ENCODE assay signal across 8 cellular contexts in the genomic region with DNA sequence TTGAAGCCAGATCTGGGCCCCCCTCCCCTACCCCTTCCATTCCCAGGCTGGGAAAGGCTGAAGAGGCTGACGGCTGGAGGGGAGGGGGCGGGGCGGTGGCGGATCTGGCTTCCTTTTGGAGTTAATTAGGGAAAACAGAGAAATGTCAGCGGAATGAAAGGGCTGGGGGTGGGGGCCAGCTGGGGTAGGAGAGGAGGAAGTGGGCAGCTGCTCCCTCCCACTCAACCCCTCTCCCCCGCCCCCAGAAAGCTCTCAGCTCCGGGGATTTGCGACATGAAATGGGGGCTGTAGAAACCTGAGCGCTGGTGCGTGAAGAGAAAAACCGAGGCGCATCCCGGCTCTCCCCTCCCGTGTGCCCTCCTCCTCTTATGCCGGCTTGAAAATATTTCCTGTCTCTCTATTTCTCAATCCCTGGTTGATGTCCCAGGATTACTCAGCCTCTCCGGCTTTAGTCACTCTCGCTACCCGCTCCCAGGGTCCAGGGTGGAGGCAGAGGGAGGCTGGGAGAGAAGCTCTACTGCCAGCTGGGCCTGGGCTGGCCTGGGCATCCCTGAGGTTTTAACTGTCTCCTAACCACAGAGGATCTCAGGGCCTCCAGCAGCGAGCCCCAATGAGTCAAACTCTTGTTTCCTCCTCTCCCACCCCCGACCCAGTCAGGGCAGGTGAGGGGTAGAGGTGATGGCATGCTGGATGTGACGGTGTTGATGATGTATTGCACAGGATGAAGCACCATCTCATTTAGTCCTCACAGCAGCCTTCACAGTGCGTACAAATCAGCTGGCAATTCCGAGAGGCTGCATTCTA. TPM values are rescaled to one million over a fixed set of nuclear protein-coding genes. Genes with fewer than 3 reads are reported as not detected.
DNase-seq lines count a peak whose midpoint lies in the region; ATAC-seq and TF ChIP-seq lines count a peak whose summit lies in the region.

No MANE protein-coding gene starts in this region.

- H3K9me3 ChIP-seq in OCI-LY1 (ENCODE audit: low read length) (no peaks in the 10 kb centered on the region), ectodermal cell (ENCODE audit: control insufficient read depth, low read length) (no peaks in the 10 kb centered on the region), mucosa of descending colon (no peaks in the 10 kb centered on the region)

- H3K36me3 Mint-ChIP-seq in activated naive CD8-positive, alpha-beta T cell, result no peaks in the 10 kb centered on the region
- H3K36me3 Mint-ChIP-seq in activated naive CD8-positive, alpha-beta T cell treated with anti-CD3 and anti-CD28 coated beads, Interleukin-2, amount 50 U/mL, for 24 hours (ENCODE audit: low read depth), result peaks cover 7% of the 10 kb centered on the region

- no peaks in the 10 kb centered on the region for H3K9me3 Mint-ChIP-seq in activated naive CD8-positive, alpha-beta T cell (ENCODE audit: low read depth)
- H3K9me3 Mint-ChIP-seq in activated naive CD8-positive, alpha-beta T cell treated with anti-CD3 and anti-CD28 coated beads, Interleukin-2, amount 50 U/mL, for 24 hours, result no peaks in the 10 kb centered on the region

- WGBS in ectodermal cell, 2 experiments, result 16% methylated on average over 17 to 21 of the region's 23 CpGs

- H3K4me3 Mint-ChIP-seq in activated naive CD8-positive, alpha-beta T cell, result peak overlapping the region; percentile 35
- no peak overlapping the region for H3K4me3 Mint-ChIP-seq in activated naive CD8-positive, alpha-beta T cell treated with anti-CD3 and anti-CD28 coated beads, Interleukin-2, amount 50 U/mL, for 24 hours

- DNase-seq in activated naive CD8-positive, alpha-beta T cell treated with anti-CD3 and anti-CD28 coated beads, Interleukin-2, amount 50 U/mL, for 24 hours, result no peak
- peak in 2 of 3 donors; percentile 24 to 64 for DNase-seq in mucosa of descending colon
- DNase-seq in DMS114 treated with DMSO at 0.1 percent for 48 hours (lab: John Stamatoyannopoulos, UW; ENCODE audit: unreplicated experiment), result no peak

- no peak overlapping the region for H2AFZ ChIP-seq in OCI-LY1 (ENCODE audit: low read length)

- no peaks in the 10 kb centered on the region for H3K27me3 ChIP-seq in OCI-LY1 (ENCODE audit: insufficient read depth, low read length)
- no peaks in the 10 kb centered on the region for H3K27me3 ChIP-seq in ectodermal cell (ENCODE audit: control insufficient read depth, insufficient read depth, low read length, poor library complexity, severe bottlenecking)

- no peaks in the 10 kb centered on the region for H3K27me3 Mint-ChIP-seq in activated naive CD8-positive, alpha-beta T cell
- H3K27me3 Mint-ChIP-seq in activated naive CD8-positive, alpha-beta T cell treated with anti-CD3 and anti-CD28 coated beads, Interleukin-2, amount 50 U/mL, for 24 hours, result peaks cover 5% of the 10 kb centered on the region

- no peaks in the 10 kb centered on the region for H3F3A ChIP-seq in OCI-LY1 (ENCODE audit: insufficient read depth, low read length)

- H4K20me1 ChIP-seq in OCI-LY1 (ENCODE audit: insufficient read depth, low read length), result no peaks in the 10 kb centered on the region

- H3K36me3 ChIP-seq in OCI-LY1 (ENCODE audit: insufficient read depth, low read length) (no peaks in the 10 kb centered on the region), ectodermal cell (ENCODE audit: control insufficient read depth, insufficient read depth, low read length) (peaks cover 35% of the 10 kb centered on the region), mucosa of descending colon (ENCODE audit: low read depth) (no peaks in the 10 kb centered on the region)

- H3K9ac ChIP-seq in OCI-LY1 (ENCODE audit: low read length), result peak overlapping the region; percentile 58; the same call in 1 of the 2 replicates

- peak overlapping the region; percentile 56 for H3K4me3 ChIP-seq in OCI-LY1 (ENCODE audit: low read depth, low read length, poor library complexity, severe bottlenecking)
- peak overlapping the region; percentile 1 for H3K4me3 ChIP-seq in ectodermal cell (ENCODE audit: insufficient read depth, low read depth, low read length)
- no peak overlapping the region for H3K4me3 ChIP-seq in mucosa of descending colon

- no peak for TF ChIP-seq CTCF in OCI-LY1 (IDR thresholded peaks at IDR 0.05; ENCODE audit: low read length)
- TF ChIP-seq CTCF in mucosa of descending colon (IDR thresholded peaks at IDR 0.05), result no peak

- intact Hi-C loops in mucosa of descending colon (cut with DNase I, micrococcal nuclease), result no loop called here

- peaks cover 84% of the 10 kb centered on the region for H3K4me1 ChIP-seq in OCI-LY1 (ENCODE audit: insufficient read depth, low read length, severe bottlenecking)
- H3K4me1 ChIP-seq in ectodermal cell (ENCODE audit: control insufficient read depth, insufficient read depth, low read length), result peaks cover 37% of the 10 kb centered on the region
- H3K4me1 ChIP-seq in mucosa of descending colon (ENCODE audit: low read depth), result peaks cover 9% of the 10 kb centered on the region

- no peak overlapping the region for H3K27ac Mint-ChIP-seq in activated naive CD8-positive, alpha-beta T cell
- no peak overlapping the region for H3K27ac Mint-ChIP-seq in activated naive CD8-positive, alpha-beta T cell treated with anti-CD3 and anti-CD28 coated beads, Interleukin-2, amount 50 U/mL, for 24 hours

- H3K27ac ChIP-seq in OCI-LY1 (ENCODE audit: low read depth, low read length, poor library complexity, severe bottlenecking) (peak overlapping the region; percentile 90), ectodermal cell (ENCODE audit: insufficient read depth, low read depth, low read length, poor library complexity, severe bottlenecking) (peak overlapping the region; percentile 80)

- no peaks in the 10 kb centered on the region for H3K9me2 ChIP-seq in OCI-LY1 (ENCODE audit: low read depth, low read length)

- H3K4me1 Mint-ChIP-seq in activated naive CD8-positive, alpha-beta T cell (ENCODE audit: low read depth), result peaks cover 18% of the 10 kb centered on the region
- H3K4me1 Mint-ChIP-seq in activated naive CD8-positive, alpha-beta T cell treated with anti-CD3 and anti-CD28 coated beads, Interleukin-2, amount 50 U/mL, for 24 hours, result peaks cover 31% of the 10 kb centered on the region

- ATAC-seq in activated naive CD8-positive, alpha-beta T cell treated with anti-CD3 and anti-CD28 coated beads, Interleukin-2, amount 50 U/mL, for 24 hours, result no peak
- ATAC-seq in mucosa of descending colon, result peak; percentile 13
- no peak for ATAC-seq in HG03159 (IDR thresholded peaks at IDR 0.05; ENCODE audit: unreplicated experiment)
- no peak for ATAC-seq in GM19395 (IDR thresholded peaks at IDR 0.05; ENCODE audit: unreplicated experiment)

- no peaks in the 10 kb centered on the region for H3K79me2 ChIP-seq in OCI-LY1 (ENCODE audit: insufficient read depth, low read length)

- H3K4me2 ChIP-seq in OCI-LY1 (ENCODE audit: low read length), result peak overlapping the region; percentile 86

RNA-seq across cellular contexts. Expression of a gene that starts 20.1 kb away (rescaled TPM):
- polyA plus RNA-seq in ectodermal cell (2013, experiment 1 of 4), result 2.1 TPM
- polyA plus RNA-seq in ectodermal cell (2013, experiment 2 of 4), result 2.1 TPM
- 1.5 TPM for polyA plus RNA-seq in ectodermal cell (2013, experiment 3 of 4)
- 2.0 TPM for polyA plus RNA-seq in ectodermal cell (2013, experiment 4 of 4)
- 1 to 10 TPM in 1 of 3 donors, under 1 TPM in 2; 0.61 to 2.6 (median 0.89) TPM for total RNA-seq in mucosa of descending colon

RNA-seq across cellular contexts. Expression of a gene that starts 24.2 kb away (rescaled TPM):
- polyA plus RNA-seq in ectodermal cell (2013, experiment 1 of 4), result 28.9 TPM
- 29.9 TPM for polyA plus RNA-seq in ectodermal cell (2013, experiment 2 of 4)
- 21.9 TPM for polyA plus RNA-seq in ectodermal cell (2013, experiment 3 of 4)
- 24.8 TPM for polyA plus RNA-seq in ectodermal cell (2013, experiment 4 of 4)
- 1 to 10 TPM in 2 of 3 donors, under 1 TPM in 1; 0.75 to 2.6 (median 1.6) TPM for total RNA-seq in mucosa of descending colon

RNA-seq across cellular contexts. Expression of a gene that starts 33.2 kb away (rescaled TPM):
- polyA plus RNA-seq in ectodermal cell (2013, experiment 1 of 4), result 138 TPM
- polyA plus RNA-seq in ectodermal cell (2013, experiment 2 of 4), result 131 TPM
- polyA plus RNA-seq in ectodermal cell (2013, experiment 3 of 4), result 80.2 TPM
- 96.7 TPM for polyA plus RNA-seq in ectodermal cell (2013, experiment 4 of 4)
- total RNA-seq in mucosa of descending colon, result 10 to 100 TPM; 12.1 to 50.5 (median 24.5) TPM

Comparison
In these comparisons a context has a peak if more than half of its experiments do, and no peak if none do; other contexts are left out.
1. DNase-seq: peak in mucosa of descending colon (2 of 3); none in activated naive CD8-positive, alpha-beta T cell treated with anti-CD3 and anti-CD28 coated beads, Interleukin-2, amount 50 U/mL, for 24 hours (single experiment) and DMS114 treated with DMSO at 0.1 percent for 48 hours (single experiment).